1 cellular context compared by ENCODE assay signal in genomic region chr17:81097134-81097942, GRCh38.
TF ChIP-seq lines count a peak whose summit lies in the region.

No MANE protein-coding gene starts in this region.

TF ChIP-seq in HepG2, 621 proteins besides CTCF, POLR2A, EP300 and RAD21 (continued from another document and continues in another):
- no peak for TF ChIP-seq ZNF513 (CRISPR knock-in tag; conservative IDR thresholded peaks at IDR 0.05)
- peak; percentile 28; the same call in 1 of the 2 replicates for TF ChIP-seq ZNF772 (CRISPR knock-in tag; IDR thresholded peaks at IDR 0.05)
- TF ChIP-seq ZNF777 (CRISPR knock-in tag; IDR thresholded peaks at IDR 0.05), result 0 out of 2 replicates have a peak, but pooled peaks have one; percentile 21
- no peak for TF ChIP-seq ELK4 (CRISPR knock-in tag; IDR thresholded peaks at IDR 0.05; ENCODE audit: borderline replicate concordance)
- no peak for TF ChIP-seq ZNF142 (CRISPR knock-in tag; IDR thresholded peaks at IDR 0.05)
- no peak for TF ChIP-seq ZNF580 (CRISPR knock-in tag; IDR thresholded peaks at IDR 0.05; ENCODE audit: borderline replicate concordance, low read depth)
- no peak for TF ChIP-seq HIVEP1 (CRISPR knock-in tag; IDR thresholded peaks at IDR 0.05)
- no peak for TF ChIP-seq RBAK (CRISPR knock-in tag; IDR thresholded peaks at IDR 0.05)
- TF ChIP-seq HNRNPH1 (optimal IDR thresholded peaks at IDR 0.05; ENCODE audit: low read depth, low read length), result no peak
- TF ChIP-seq SNAPC4 (CRISPR knock-in tag; IDR thresholded peaks at IDR 0.05), result no peak
- no peak for TF ChIP-seq TBX3 (IDR thresholded peaks at IDR 0.05; ENCODE audit: borderline replicate concordance)
- TF ChIP-seq ZNF281 (CRISPR knock-in tag; IDR thresholded peaks at IDR 0.05; ENCODE audit: borderline replicate concordance), result 0 out of 2 replicates have a peak, but pooled peaks have one; percentile 19
- no peak for TF ChIP-seq ATM (IDR thresholded peaks at IDR 0.05; ENCODE audit: borderline replicate concordance)
- no peak for TF ChIP-seq SSRP1 (CRISPR knock-in tag; IDR thresholded peaks at IDR 0.05)
- 0 out of 2 replicates have a peak, but pooled peaks have one; percentile 16 for TF ChIP-seq MATR3 (CRISPR knock-in tag; IDR thresholded peaks at IDR 0.05)
- no peak for TF ChIP-seq ZNF24 (IDR thresholded peaks at IDR 0.05)
- no peak for TF ChIP-seq KDM6A (CRISPR knock-in tag; IDR thresholded peaks at IDR 0.05; ENCODE audit: low read depth)
- TF ChIP-seq ZSCAN25 (CRISPR knock-in tag; IDR thresholded peaks at IDR 0.05), result no peak
- TF ChIP-seq KMT2B (CRISPR knock-in tag; IDR thresholded peaks at IDR 0.05), result no peak
- TF ChIP-seq ZNF577 (CRISPR knock-in tag; IDR thresholded peaks at IDR 0.05; ENCODE audit: borderline replicate concordance, low read depth), result no peak
- peak; percentile 48; the same call in 1 of the 2 replicates for TF ChIP-seq PATZ1 (CRISPR knock-in tag; IDR thresholded peaks at IDR 0.05)
- TF ChIP-seq ZFP36L1 (CRISPR knock-in tag; IDR thresholded peaks at IDR 0.05), result no peak
- TF ChIP-seq ZSCAN5A (CRISPR knock-in tag; IDR thresholded peaks at IDR 0.05; ENCODE audit: borderline replicate concordance), result no peak
- TF ChIP-seq STAT5B (CRISPR knock-in tag; IDR thresholded peaks at IDR 0.05), result no peak
- no peak for TF ChIP-seq GTF2F1 (IDR thresholded peaks at IDR 0.05; ENCODE audit: low read length)
- TF ChIP-seq ZNF550 (CRISPR knock-in tag; IDR thresholded peaks at IDR 0.05; ENCODE audit: borderline replicate concordance), result no peak
- TF ChIP-seq SOX13 (IDR thresholded peaks at IDR 0.05), result no peak
- peak in 1 of 2 experiments; percentile 39; a peak in 2 of 4 replicates for TF ChIP-seq SOX13 (CRISPR knock-in tag; conservative IDR thresholded peaks at IDR 0.05 in 1 of 2, IDR thresholded peaks at IDR 0.05 in 1 of 2)
- TF ChIP-seq SIN3B (IDR thresholded peaks at IDR 0.05; ENCODE audit: low read length), result no peak
- no peak for TF ChIP-seq SMYD3 (CRISPR knock-in tag; IDR thresholded peaks at IDR 0.05)
- TF ChIP-seq BRF2 (CRISPR knock-in tag; IDR thresholded peaks at IDR 0.05), result no peak
- peak; percentile 46; the same call in 1 of the 2 replicates for TF ChIP-seq CSRNP1 (CRISPR knock-in tag; IDR thresholded peaks at IDR 0.05)
